ENCODE assay signal across 1 cellular context in the genomic region with DNA sequence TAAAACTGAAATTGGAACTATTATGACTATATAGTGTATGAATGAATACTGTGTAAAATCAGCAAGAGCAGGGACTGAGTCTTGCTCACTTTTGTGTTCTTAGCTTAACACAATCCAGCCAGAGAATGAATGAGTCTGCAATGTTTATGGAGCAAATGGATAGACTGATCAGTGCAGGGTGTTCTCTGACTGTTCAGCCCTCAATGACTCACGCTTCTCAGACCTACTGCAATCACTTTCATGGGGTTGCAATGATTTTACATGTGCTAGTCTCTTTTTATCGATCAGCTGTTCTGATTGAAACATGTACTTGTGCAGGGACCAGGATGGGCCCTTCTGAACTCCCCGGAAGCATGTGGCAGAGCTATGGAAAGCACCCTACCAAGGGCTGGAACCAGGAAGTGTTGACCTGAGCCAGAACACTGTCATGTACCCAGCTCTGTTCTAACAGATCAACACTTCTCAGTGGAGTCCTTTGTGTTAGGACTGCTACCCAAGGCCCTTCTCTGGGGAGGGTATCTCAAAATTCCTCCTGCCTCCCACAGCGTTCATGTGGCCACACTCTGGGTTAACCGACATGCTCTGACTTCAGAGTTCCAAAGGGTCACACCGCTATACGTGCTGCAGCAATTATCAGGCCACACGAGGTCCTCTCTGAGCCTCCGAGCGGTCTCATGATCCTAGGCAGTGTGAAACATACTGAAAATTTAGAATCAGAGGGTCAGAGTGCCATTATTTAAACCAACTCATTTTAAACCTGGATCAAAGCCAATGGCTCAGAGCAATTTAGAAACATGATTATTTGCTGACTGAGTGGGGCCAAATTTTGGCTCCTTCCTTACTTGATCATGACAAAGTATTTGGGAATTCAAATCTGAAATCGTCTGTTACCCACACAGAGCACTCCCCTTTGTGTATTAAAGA.
TF ChIP-seq lines count a peak whose summit lies in the region.

No MANE protein-coding gene starts in this region.

TF ChIP-seq in WTC11, 78 proteins besides CTCF, POLR2A, EP300 and RAD21 (continued from another document):
- TF ChIP-seq, protein P1, sequence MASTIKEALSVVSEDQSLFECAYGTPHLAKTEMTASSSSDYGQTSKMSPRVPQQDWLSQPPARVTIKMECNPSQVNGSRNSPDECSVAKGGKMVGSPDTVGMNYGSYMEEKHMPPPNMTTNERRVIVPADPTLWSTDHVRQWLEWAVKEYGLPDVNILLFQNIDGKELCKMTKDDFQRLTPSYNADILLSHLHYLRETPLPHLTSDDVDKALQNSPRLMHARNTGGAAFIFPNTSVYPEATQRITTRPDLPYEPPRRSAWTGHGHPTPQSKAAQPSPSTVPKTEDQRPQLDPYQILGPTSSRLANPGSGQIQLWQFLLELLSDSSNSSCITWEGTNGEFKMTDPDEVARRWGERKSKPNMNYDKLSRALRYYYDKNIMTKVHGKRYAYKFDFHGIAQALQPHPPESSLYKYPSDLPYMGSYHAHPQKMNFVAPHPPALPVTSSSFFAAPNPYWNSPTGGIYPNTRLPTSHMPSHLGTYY (CRISPR knock-in tag; IDR thresholded peaks at IDR 0.05) = no peak
- no peak for TF ChIP-seq ESRRA (CRISPR knock-in tag; IDR thresholded peaks at IDR 0.05; ENCODE audit: borderline replicate concordance)
- TF ChIP-seq NFE2L1 (CRISPR knock-in tag; IDR thresholded peaks at IDR 0.05) = no peak
- TF ChIP-seq NFATC4 (CRISPR knock-in tag; IDR thresholded peaks at IDR 0.05) = no peak
- TF ChIP-seq, protein P2, sequence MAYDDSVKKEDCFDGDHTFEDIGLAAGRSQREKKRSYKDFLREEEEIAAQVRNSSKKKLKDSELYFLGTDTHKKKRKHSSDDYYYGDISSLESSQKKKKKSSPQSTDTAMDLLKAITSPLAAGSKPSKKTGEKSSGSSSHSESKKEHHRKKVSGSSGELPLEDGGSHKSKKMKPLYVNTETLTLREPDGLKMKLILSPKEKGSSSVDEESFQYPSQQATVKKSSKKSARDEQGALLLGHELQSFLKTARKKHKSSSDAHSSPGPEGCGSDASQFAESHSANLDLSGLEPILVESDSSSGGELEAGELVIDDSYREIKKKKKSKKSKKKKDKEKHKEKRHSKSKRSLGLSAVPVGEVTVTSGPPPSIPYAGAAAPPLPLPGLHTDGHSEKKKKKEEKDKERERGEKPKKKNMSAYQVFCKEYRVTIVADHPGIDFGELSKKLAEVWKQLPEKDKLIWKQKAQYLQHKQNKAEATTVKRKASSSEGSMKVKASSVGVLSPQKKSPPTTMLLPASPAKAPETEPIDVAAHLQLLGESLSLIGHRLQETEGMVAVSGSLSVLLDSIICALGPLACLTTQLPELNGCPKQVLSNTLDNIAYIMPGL (CRISPR knock-in tag; IDR thresholded peaks at IDR 0.05) = no peak
- no peak for TF ChIP-seq PRRX2 (CRISPR knock-in tag; IDR thresholded peaks at IDR 0.05)
